ENCODE assay signal across 8 cellular contexts in genomic region chr12:131210506-131211278, GRCh38.
"Had no signal": no experiment of that assay in that cellular context is flagged by ENCODE, and none has a peak within 500 bp of the region (broad histone marks: within the 10 kb centered on the region; RNA-seq: fewer than 3 reads in every experiment).

No MANE protein-coding gene starts in this region.

- H3K4me1 Mint-ChIP-seq: T-helper 17 cell had no signal

- DNase-seq: activated CD4-positive, alpha-beta T cell treated with anti-CD3 and anti-CD28 coated beads, Interleukin-2, amount 50 U/mL, for 4 hours; activated naive CD4-positive, alpha-beta T cell treated with anti-CD3 and anti-CD28 coated beads, Interleukin-2, amount 50 U/mL, for 16 hours; effector memory CD4-positive, alpha-beta T cell; left colon; mesenchymal stem cell; ovary; SIG-M5; T-helper 17 cell had no signal

- ATAC-seq: left colon, T-helper 17 cell had no signal

- H3K4me3 Mint-ChIP-seq: T-helper 17 cell had no signal

- H3K27ac Mint-ChIP-seq: T-helper 17 cell had no signal
